In the genomic region with DNA sequence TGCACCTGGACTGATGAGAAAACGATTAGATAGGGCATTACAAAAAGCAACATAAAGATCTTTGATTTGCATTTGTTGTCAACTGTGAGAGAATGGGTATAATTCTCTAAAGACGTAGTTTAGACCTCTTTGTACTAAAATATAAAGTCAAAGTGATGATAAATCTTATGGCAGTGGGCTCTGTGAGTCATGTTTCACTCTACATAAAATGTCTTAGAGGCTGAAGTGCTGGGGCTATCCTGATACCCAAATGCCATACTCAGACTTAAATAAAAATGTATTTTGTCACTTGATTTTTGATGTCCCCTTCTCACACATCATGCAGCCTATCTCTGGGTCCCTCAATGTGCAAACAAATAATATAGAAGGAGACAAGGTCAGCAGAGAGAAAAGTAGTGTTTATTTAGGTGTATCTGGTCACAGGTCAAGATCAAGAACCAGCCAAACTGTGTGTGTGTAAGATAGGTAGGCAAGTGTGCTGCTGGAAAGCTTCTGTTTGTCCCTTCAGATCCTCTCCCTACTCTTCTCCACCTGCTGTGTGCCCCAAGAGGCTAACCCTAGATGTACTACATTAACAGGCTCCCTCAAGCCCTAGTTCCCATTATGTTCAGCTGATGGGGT, we compare ENCODE assay signal across 1 cellular context.
A peak's percentile ranks its signal among the peaks of the same experiment; 100 is the strongest.
TF ChIP-seq lines count a peak whose summit lies in the region.

No MANE protein-coding gene starts in this region.

TF ChIP-seq in HepG2, 621 proteins besides CTCF, POLR2A, EP300 and RAD21:
- TF ChIP-seq SP4 (CRISPR knock-in tag; IDR thresholded peaks at IDR 0.05) (no peak), ZFX (CRISPR knock-in tag; IDR thresholded peaks at IDR 0.05; ENCODE audit: low read depth) (no peak), RARA (CRISPR knock-in tag; IDR thresholded peaks at IDR 0.05) (peak; percentile 58), AHR (CRISPR knock-in tag; IDR thresholded peaks at IDR 0.05) (no peak), NR2F6 (IDR thresholded peaks at IDR 0.05) (peak; percentile 33; the same call in 1 of the 2 replicates), NR2F6 (CRISPR knock-in tag; IDR thresholded peaks at IDR 0.05) (no peak), ZNF451 (CRISPR knock-in tag; IDR thresholded peaks at IDR 0.05) (no peak), BCL6 (CRISPR knock-in tag; IDR thresholded peaks at IDR 0.05) (peak; percentile 66; the same call in 1 of the 2 replicates), ZNF496 (CRISPR knock-in tag; IDR thresholded peaks at IDR 0.05; ENCODE audit: insufficient replicate concordance) (no peak), PITX1 (CRISPR knock-in tag; IDR thresholded peaks at IDR 0.05) (no peak), PTBP1 (IDR thresholded peaks at IDR 0.05; ENCODE audit: low read depth, low read length, poor library complexity, severe bottlenecking) (no peak), ZNF879 (CRISPR knock-in tag; IDR thresholded peaks at IDR 0.05) (no peak), PAX8 (CRISPR knock-in tag; IDR thresholded peaks at IDR 0.05; ENCODE audit: borderline replicate concordance) (no peak)
- TF ChIP-seq, protein P1, sequence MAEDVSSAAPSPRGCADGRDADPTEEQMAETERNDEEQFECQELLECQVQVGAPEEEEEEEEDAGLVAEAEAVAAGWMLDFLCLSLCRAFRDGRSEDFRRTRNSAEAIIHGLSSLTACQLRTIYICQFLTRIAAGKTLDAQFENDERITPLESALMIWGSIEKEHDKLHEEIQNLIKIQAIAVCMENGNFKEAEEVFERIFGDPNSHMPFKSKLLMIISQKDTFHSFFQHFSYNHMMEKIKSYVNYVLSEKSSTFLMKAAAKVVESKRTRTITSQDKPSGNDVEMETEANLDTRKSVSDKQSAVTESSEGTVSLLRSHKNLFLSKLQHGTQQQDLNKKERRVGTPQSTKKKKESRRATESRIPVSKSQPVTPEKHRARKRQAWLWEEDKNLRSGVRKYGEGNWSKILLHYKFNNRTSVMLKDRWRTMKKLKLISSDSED (CRISPR knock-in tag; IDR thresholded peaks at IDR 0.05), result no peak
